ENCODE assay signal across 8 cellular contexts in genomic region chr3:17841190-17841828, GRCh38.
DNase-seq lines count a peak whose midpoint lies in the region; ATAC-seq, FAIRE-seq and TF ChIP-seq lines count a peak whose summit lies in the region.

No MANE protein-coding gene starts in this region.

- DNase-seq in DND-41 (peak; percentile 80), SJCRH30 (peak; percentile 80 to 90), activated gamma-delta T cell (lab: John Stamatoyannopoulos, UW) (peak; percentile 13), glomerular endothelial cell (ENCODE audit: extremely low read depth, low read depth, low spot score) (peak; percentile 25), posterior cingulate gyrus (peak; percentile 15 to 94 (median 74)), urothelium cell line (ENCODE audit: low spot score) (peak; percentile 73)

- intact Hi-C loops in posterior cingulate gyrus (cut with DNase I): loop anchor here (2.0 to 5.0 kb wide), 4 partner anchors 99 to 574 kb away; partner anchors contain the start of gene TBC1D5

- H3K27me3 ChIP-seq in DND-41 (ENCODE audit: insufficient read depth, low read length, poor library complexity) (no peaks in the 10 kb centered on the region), HUES48 (ENCODE audit: control insufficient read depth, insufficient read depth, low read length) (no peaks in the 10 kb centered on the region), SJCRH30 (no peaks in the 10 kb centered on the region)

- no peaks in the 10 kb centered on the region for H3K9me3 ChIP-seq in DND-41 (ENCODE audit: insufficient read depth, low read length, severe bottlenecking)
- H3K9me3 ChIP-seq in HUES48 (ENCODE audit: control insufficient read depth, insufficient read depth, low read length): no peaks in the 10 kb centered on the region
- no peaks in the 10 kb centered on the region for H3K9me3 ChIP-seq in SJCRH30 (replicated peaks)

- H3K4me2 ChIP-seq in DND-41 (ENCODE audit: insufficient read depth, low read length): no peak overlapping the region

- no peaks in the 10 kb centered on the region for H4K20me1 ChIP-seq in DND-41 (ENCODE audit: insufficient read depth, low read length)

- peak; percentile 99 for TF ChIP-seq CTCF in DND-41 (IDR thresholded peaks at IDR 0.05; ENCODE audit: borderline replicate concordance, extremely low read depth, low read length, poor library complexity, severe bottlenecking)

- FAIRE-seq in urothelium cell line (lab: Jason Lieb, UNC): peak; percentile 87

- ATAC-seq in DND-41 (ENCODE audit: insufficient read depth, low read depth): peak; percentile 97
- peak; percentile 94 for ATAC-seq in GM21515 (IDR thresholded peaks at IDR 0.05; ENCODE audit: unreplicated experiment)

- H3K9ac ChIP-seq in DND-41 (ENCODE audit: low read depth, low read length) (no peak overlapping the region), HUES48 (ENCODE audit: low read depth, low read length) (no peak overlapping the region)

- no peaks in the 10 kb centered on the region for H3K36me3 ChIP-seq in DND-41 (ENCODE audit: insufficient read depth, low read length)
- no peaks in the 10 kb centered on the region for H3K36me3 ChIP-seq in HUES48 (ENCODE audit: control insufficient read depth, insufficient read depth, low read length)
- H3K36me3 ChIP-seq in SJCRH30: no peaks in the 10 kb centered on the region

- no peak overlapping the region for H3K27ac ChIP-seq in DND-41 (ENCODE audit: low read length)
- peak overlapping the region; percentile 34 for H3K27ac ChIP-seq in HUES48 (ENCODE audit: low read depth, low read length)
- peak overlapping the region; percentile 40; the same call in 1 of the 2 replicates for H3K27ac ChIP-seq in SJCRH30

- H3K4me1 ChIP-seq in DND-41 (ENCODE audit: insufficient read depth, low read length): 0 out of 2 replicates have a peak, but pooled peaks cover 3% of the 10 kb centered on the region
- peaks cover 22% of the 10 kb centered on the region for H3K4me1 ChIP-seq in HUES48 (ENCODE audit: control insufficient read depth, insufficient read depth, low read length)
- H3K4me1 ChIP-seq in SJCRH30: peaks cover 5% of the 10 kb centered on the region

- no peaks in the 10 kb centered on the region for H3K79me2 ChIP-seq in DND-41 (ENCODE audit: insufficient read depth, low read length)

- H2AFZ ChIP-seq in DND-41 (ENCODE audit: low read depth, low read length): no peak overlapping the region

- H3K4me3 ChIP-seq in DND-41 (ENCODE audit: low read depth in 1 of 2, low read length in 2 of 2) (no peak overlapping the region), HUES48 (ENCODE audit: low read depth, low read length) (no peak overlapping the region), SJCRH30 (peak overlapping the region; percentile 36)

Comparison
In these comparisons a context has a peak if more than half of its experiments do, and no peak if none do; other contexts are left out.
1. DNase-seq: peak in every context shown above with its lines; median percentile 85 in SJCRH30; 80 in DND-41; 74 in posterior cingulate gyrus; 73 in urothelium cell line; 25 in glomerular endothelial cell; 13 in activated gamma-delta T cell.